In genomic region chr6:93584280-93584679, GRCh38 we compare ENCODE assay signal across 37 cellular contexts.
"Had no signal": no experiment of that assay in that cellular context is flagged by ENCODE, and none has a peak within 500 bp of the region (broad histone marks: within the 10 kb centered on the region; RNA-seq: fewer than 3 reads in every experiment).

No MANE protein-coding gene starts in this region.

- H3K4me3 Mint-ChIP-seq: activated B cell treated with CpG ODN at 0.5 μM for 24 hours; activated CD4-positive, alpha-beta memory T cell treated with anti-CD3 and anti-CD28 coated beads for 36 hours; activated CD4-positive, alpha-beta T cell treated with anti-CD3 and anti-CD28 coated beads, Interleukin-2, amount 10 ng/mL, durations not matched to agents 24 days and 14 days; activated CD8-positive, alpha-beta T cell treated with anti-CD3 and anti-CD28 coated beads for 36 hours; activated naive CD4-positive, alpha-beta T cell treated with anti-CD3 and anti-CD28 coated beads for 36 hours; activated naive CD8-positive, alpha-beta T cell treated with anti-CD3 and anti-CD28 coated beads for 36 hours; activated T-cell treated with anti-CD3 and anti-CD28 coated beads, Interleukin-2, amount 50 U/mL, for 4 hours; activated T-cell treated with anti-CD3 and anti-CD28 coated beads, Interleukin-2, amount 50 U/mL, for 72 hours; activated T-helper 1 cell treated with anti-CD3 and anti-CD28 coated beads, Interleukin-12 subunit alpha, Interleukin-12 subunit beta, Interleukin-2, Interleukin-4 antibody, amounts not matched to agents 30 ng/mL and 10 ng/mL and 1 ng/mL, durations not matched to agents 14 hours and 24 hours and 36 hours; activated T-helper 17 cell treated with anti-CD3 and anti-CD28 coated beads, Interleukin-2, amount 50 U/mL, for 72 hours; central memory CD8-positive, alpha-beta T cell; T-helper 1 cell treated with Interleukin-12 subunit alpha and Interleukin-12 subunit beta and Interleukin-4 antibody, amounts not matched to agents 30 μg/mL and 1 μg/mL, for 36 hours; T-helper 2 cell treated with Interferon-gamma antibody and Interleukin-4, amounts not matched to agents 5 μg/mL and 100 μg/mL, for 36 hours had no signal

- H3K9me3 ChIP-seq: adrenal gland, body of pancreas, breast epithelium had no signal

- H3K27ac ChIP-seq: adrenal gland, body of pancreas, brain microvascular endothelial cell, breast epithelium, VCaP had no signal

- H3K36me3 ChIP-seq: adrenal gland, brain microvascular endothelial cell, breast epithelium had no signal

- H3K4me1 Mint-ChIP-seq: activated B cell treated with CpG ODN at 0.5 μM for 24 hours; activated CD4-positive, alpha-beta T cell treated with anti-CD3 and anti-CD28 coated beads, Interleukin-2, amount 10 ng/mL, durations not matched to agents 24 days and 14 days; activated naive CD8-positive, alpha-beta T cell treated with anti-CD3 and anti-CD28 coated beads for 36 hours; activated T-helper 17 cell treated with anti-CD3 and anti-CD28 coated beads, Interleukin-2, amount 50 U/mL, for 72 hours; central memory CD8-positive, alpha-beta T cell had no signal

- DNase-seq: activated B cell treated with CpG ODN at 0.5 μM for 24 hours; activated CD4-positive, alpha-beta memory T cell treated with anti-CD3 and anti-CD28 coated beads for 36 hours; activated CD4-positive, alpha-beta T cell treated with anti-CD3 and anti-CD28 coated beads for 4 hours; activated CD4-positive, alpha-beta T cell treated with anti-CD3 and anti-CD28 coated beads, Interleukin-2, amount 10 ng/mL, durations not matched to agents 24 days and 14 days; activated CD4-positive, alpha-beta T cell treated with anti-CD3 and anti-CD28 coated beads, Interleukin-2, amount 50 U/mL, for 1 hour; activated CD4-positive, alpha-beta T cell treated with anti-CD3 and anti-CD28 coated beads, Interleukin-2, amount 50 U/mL, for 4 hours; activated CD4-positive, CD25-positive, alpha-beta regulatory T cell treated with anti-CD3 and anti-CD28 coated beads, Interleukin-2, amount 50 U/mL, for 72 hours; activated CD8-positive, alpha-beta memory T cell treated with anti-CD3 and anti-CD28 coated beads, Interleukin-2, amount 50 U/mL, for 4 hours; activated CD8-positive, alpha-beta T cell treated with anti-CD3 and anti-CD28 coated beads for 36 hours; activated effector memory CD4-positive, alpha-beta T cell treated with anti-CD3 and anti-CD28 coated beads, Interleukin-2, amount 50 U/mL, for 16 hours; activated gamma-delta T cell treated with Interleukin-2 at 50 U/mL for 16 hours; activated naive CD4-positive, alpha-beta T cell; activated naive CD4-positive, alpha-beta T cell treated with anti-CD3 and anti-CD28 coated beads for 36 hours; activated naive CD4-positive, alpha-beta T cell treated with anti-CD3 and anti-CD28 coated beads, Interleukin-2, amount 50 U/mL, for 16 hours; activated naive CD8-positive, alpha-beta T cell treated with anti-CD3 and anti-CD28 coated beads for 36 hours; activated T-cell treated with anti-CD3 and anti-CD28 coated beads for 4 hours; activated T-cell treated with anti-CD3 and anti-CD28 coated beads, Interleukin-2, amount 50 U/mL, for 1 hour; activated T-cell treated with anti-CD3 and anti-CD28 coated beads, Interleukin-2, amount 50 U/mL, for 4 hours; activated T-cell treated with anti-CD3 and anti-CD28 coated beads, Interleukin-2, amount 50 U/mL, for 72 hours; adrenal gland; amniotic stem cell; aorta; body of pancreas; brain microvascular endothelial cell; caudate nucleus; cerebellar nuclear complex; T-helper 1 cell; T-helper 2 cell; T-helper 9 cell had no signal

- H3K4me1 ChIP-seq: adrenal gland, body of pancreas, breast epithelium had no signal

- H3K27me3 Mint-ChIP-seq: activated B cell treated with CpG ODN at 0.5 μM for 24 hours; activated CD4-positive, alpha-beta memory T cell treated with anti-CD3 and anti-CD28 coated beads for 36 hours; activated CD4-positive, alpha-beta T cell treated with anti-CD3 and anti-CD28 coated beads, Interleukin-2, amount 10 ng/mL, durations not matched to agents 24 days and 14 days; activated CD8-positive, alpha-beta T cell treated with anti-CD3 and anti-CD28 coated beads for 36 hours; activated naive CD8-positive, alpha-beta T cell treated with anti-CD3 and anti-CD28 coated beads for 36 hours; activated T-helper 17 cell treated with anti-CD3 and anti-CD28 coated beads, Interleukin-2, amount 50 U/mL, for 72 hours; central memory CD8-positive, alpha-beta T cell had no signal

- H3K4me3 ChIP-seq: adrenal gland, body of pancreas, breast epithelium had no signal

- H3K36me3 Mint-ChIP-seq: activated CD4-positive, alpha-beta memory T cell treated with anti-CD3 and anti-CD28 coated beads for 36 hours; activated naive CD4-positive, alpha-beta T cell treated with anti-CD3 and anti-CD28 coated beads, Interleukin-2, amount 50 U/mL, for 72 hours; activated naive CD8-positive, alpha-beta T cell treated with anti-CD3 and anti-CD28 coated beads for 36 hours had no signal

- H3K27ac Mint-ChIP-seq: activated B cell treated with CpG ODN at 0.5 μM for 24 hours; activated CD4-positive, alpha-beta memory T cell treated with anti-CD3 and anti-CD28 coated beads for 36 hours; activated CD4-positive, alpha-beta T cell treated with anti-CD3 and anti-CD28 coated beads, Interleukin-2, amount 10 ng/mL, durations not matched to agents 24 days and 14 days; activated CD8-positive, alpha-beta T cell treated with anti-CD3 and anti-CD28 coated beads for 36 hours; activated naive CD4-positive, alpha-beta T cell treated with anti-CD3 and anti-CD28 coated beads for 36 hours; activated naive CD4-positive, alpha-beta T cell treated with anti-CD3 and anti-CD28 coated beads, Interleukin-2, amount 50 U/mL, for 72 hours; activated naive CD8-positive, alpha-beta T cell treated with anti-CD3 and anti-CD28 coated beads for 36 hours; activated T-cell treated with anti-CD3 and anti-CD28 coated beads, Interleukin-2, amount 50 U/mL, for 72 hours; activated T-helper 1 cell treated with anti-CD3 and anti-CD28 coated beads, Interleukin-12 subunit alpha, Interleukin-12 subunit beta, Interleukin-2, Interleukin-4 antibody, amounts not matched to agents 30 ng/mL and 10 ng/mL and 1 ng/mL, durations not matched to agents 14 hours and 24 hours and 36 hours; activated T-helper 17 cell treated with anti-CD3 and anti-CD28 coated beads, Interleukin-2, amount 50 U/mL, for 72 hours; T-helper 1 cell treated with Interleukin-12 subunit alpha and Interleukin-12 subunit beta and Interleukin-4 antibody, amounts not matched to agents 30 μg/mL and 1 μg/mL, for 36 hours; T-helper 2 cell treated with Interferon-gamma antibody and Interleukin-4, amounts not matched to agents 5 μg/mL and 100 μg/mL, for 36 hours had no signal

- ATAC-seq: activated CD8-positive, alpha-beta T cell treated with anti-CD3 and anti-CD28 coated beads for 36 hours; activated naive CD4-positive, alpha-beta T cell treated with anti-CD3 and anti-CD28 coated beads, Interleukin-2, amount 50 U/mL, for 72 hours; activated T-cell treated with anti-CD3 and anti-CD28 coated beads, Interleukin-2, amount 50 U/mL, for 4 hours; activated T-cell treated with anti-CD3 and anti-CD28 coated beads, Interleukin-2, amount 50 U/mL, for 72 hours; activated T-helper 17 cell treated with anti-CD3 and anti-CD28 coated beads, Interleukin-2, amount 50 U/mL, for 72 hours; body of pancreas had no signal

- H3K27me3 ChIP-seq: adrenal gland, body of pancreas, brain microvascular endothelial cell, breast epithelium had no signal

- H3K9me3 Mint-ChIP-seq: activated CD4-positive, alpha-beta T cell treated with anti-CD3 and anti-CD28 coated beads, Interleukin-2, amount 10 ng/mL, durations not matched to agents 24 days and 14 days; activated CD8-positive, alpha-beta T cell treated with anti-CD3 and anti-CD28 coated beads for 36 hours; activated T-helper 1 cell treated with anti-CD3 and anti-CD28 coated beads, Interleukin-12 subunit alpha, Interleukin-12 subunit beta, Interleukin-2, Interleukin-4 antibody, amounts not matched to agents 30 ng/mL and 10 ng/mL and 1 ng/mL, durations not matched to agents 14 hours and 24 hours and 36 hours; T-helper 1 cell treated with Interleukin-12 subunit alpha and Interleukin-12 subunit beta and Interleukin-4 antibody, amounts not matched to agents 30 μg/mL and 1 μg/mL, for 36 hours had no signal
